In genomic region chr2:33133436-33133835, GRCh38 we compare ENCODE assay signal across 8 cellular contexts.
DNase-seq lines count a peak whose midpoint lies in the region; ATAC-seq and TF ChIP-seq lines count a peak whose summit lies in the region.
"Had no signal": no experiment of that assay in that cellular context is flagged by ENCODE, and none has a peak within 500 bp of the region (broad histone marks: within the 10 kb centered on the region; RNA-seq: fewer than 3 reads in every experiment).

No MANE protein-coding gene starts in this region.

- peak overlapping the region; percentile 59 for H3K27ac ChIP-seq in RWPE2 (ENCODE audit: poor library complexity, severe bottlenecking)
- peak overlapping the region; percentile 44 to 54 for H3K27ac ChIP-seq in esophagus (ENCODE audit: low read depth in 2 of 2, low read length in 1 of 2)
- peak overlapping the region; percentile 55 to 64 for H3K27ac ChIP-seq in mucosa of rectum (ENCODE audit: low read depth in 2 of 2, low read length in 2 of 2)
- peak overlapping the region; percentile 80 for H3K27ac ChIP-seq in urinary bladder (ENCODE audit: low read depth)

- 40% methylated on average over 4 of the region's 4 CpGs for WGBS in esophagus, 2 donors
- WGBS in urinary bladder, result 25% methylated on average over 4 of the region's 4 CpGs

- H3K27me3 ChIP-seq in RWPE2 (ENCODE audit: insufficient read depth, poor library complexity, severe bottlenecking) (no peaks in the 10 kb centered on the region), esophagus (ENCODE audit: control insufficient read depth in 1 of 2, insufficient read depth in 2 of 2, low read length in 2 of 2) (no peaks in the 10 kb centered on the region), mucosa of rectum (ENCODE audit: control insufficient read depth in 2 of 2, insufficient read depth in 2 of 2, low read length in 2 of 2) (no peaks in the 10 kb centered on the region)

- H3K36me3 ChIP-seq in RWPE2 (ENCODE audit: low read depth) (no peaks in the 10 kb centered on the region), esophagus (ENCODE audit: control insufficient read depth in 2 of 2, insufficient read depth in 2 of 2, low read length in 1 of 2) (no peaks in the 10 kb centered on the region), mucosa of rectum (ENCODE audit: control insufficient read depth in 2 of 2, insufficient read depth in 2 of 2, low read length in 2 of 2) (no peaks in the 10 kb centered on the region), urinary bladder (ENCODE audit: insufficient read depth) (peaks cover under 1% of the 10 kb centered on the region)

- peaks cover 25% of the 10 kb centered on the region for H3K4me1 ChIP-seq in RWPE2 (ENCODE audit: insufficient read depth, poor library complexity, severe bottlenecking)
- peaks cover 0 to 3% of the 10 kb centered on the region in 2 donors for H3K4me1 ChIP-seq in esophagus (ENCODE audit: control insufficient read depth in 2 of 2, insufficient read depth in 2 of 2, low read length in 1 of 2)
- H3K4me1 ChIP-seq in mucosa of rectum (ENCODE audit: control insufficient read depth in 2 of 2, insufficient read depth in 2 of 2, low read length in 2 of 2), result peaks cover 0 to 3% of the 10 kb centered on the region in 2 donors
- no peaks in the 10 kb centered on the region for H3K4me1 ChIP-seq in urinary bladder (ENCODE audit: insufficient read depth)

- ATAC-seq in RWPE2 (ENCODE audit: low read depth) (no peak), GM21447 (IDR thresholded peaks at IDR 0.05; ENCODE audit: unreplicated experiment) (no peak)

- no peak for TF ChIP-seq CTCF in RWPE2 (IDR thresholded peaks at IDR 0.05; ENCODE audit: poor library complexity, severe bottlenecking)

- H3K4me3 ChIP-seq in RWPE2 (ENCODE audit: severe bottlenecking), result no peak overlapping the region
- no peak overlapping the region for H3K4me3 ChIP-seq in esophagus (ENCODE audit: low read depth in 1 of 2, low read length in 2 of 2)
- no peak overlapping the region for H3K4me3 ChIP-seq in mucosa of rectum (ENCODE audit: low read length in 2 of 2)
- H3K4me3 ChIP-seq in urinary bladder (ENCODE audit: low read depth, low read length), result no peak overlapping the region

- H3K9ac ChIP-seq in mucosa of rectum (ENCODE audit: low read depth in 1 of 2, low read length in 2 of 2), result no peak overlapping the region

- H3K9me3 ChIP-seq in RWPE2 (ENCODE audit: severe bottlenecking) (no peaks in the 10 kb centered on the region), esophagus (ENCODE audit: control insufficient read depth in 2 of 2, insufficient read depth in 1 of 2, low read depth in 1 of 2, low read length in 1 of 2) (no peaks in the 10 kb centered on the region), mucosa of rectum (ENCODE audit: control insufficient read depth in 2 of 2, low read length in 2 of 2) (no peaks in the 10 kb centered on the region)

- no peak for DNase-seq in RWPE2 (ENCODE audit: low spot score)
- DNase-seq in HPDE6-E6E7 (ENCODE audit: extremely low spot score), result no peak
- DNase-seq in activated CD8-positive, alpha-beta memory T cell treated with anti-CD3 and anti-CD28 coated beads, Interleukin-2, amount 50 U/mL, for 48 hours, result no peak
- DNase-seq: foreskin melanocyte had no signal
